In the genomic region with DNA sequence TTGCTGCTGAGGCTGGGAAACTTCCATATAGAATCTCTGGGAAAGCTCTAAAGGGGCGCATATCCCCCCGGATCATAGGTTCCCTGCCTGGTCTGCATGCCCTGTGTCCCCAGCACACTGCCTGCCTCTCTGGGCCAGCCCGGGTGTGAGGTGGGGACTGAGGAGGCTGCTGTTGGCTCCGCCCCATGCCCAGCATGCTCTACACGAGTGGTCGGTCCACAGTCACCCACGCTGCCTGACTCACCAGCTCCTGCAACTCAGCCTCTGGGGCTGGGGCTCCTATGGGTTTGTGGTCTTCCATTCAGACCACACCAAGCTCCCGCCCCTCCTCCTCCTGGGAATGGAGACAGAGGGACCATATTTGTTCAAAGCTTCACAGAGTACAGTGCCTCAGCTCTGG, we compare ENCODE assay signal across 1 cellular context.
TF ChIP-seq lines count a peak whose summit lies in the region.

No MANE protein-coding gene starts in this region.

TF ChIP-seq in GM23338, 12 proteins besides CTCF, POLR2A, EP300 and RAD21 (continued from another document):
- TF ChIP-seq, protein P1, sequence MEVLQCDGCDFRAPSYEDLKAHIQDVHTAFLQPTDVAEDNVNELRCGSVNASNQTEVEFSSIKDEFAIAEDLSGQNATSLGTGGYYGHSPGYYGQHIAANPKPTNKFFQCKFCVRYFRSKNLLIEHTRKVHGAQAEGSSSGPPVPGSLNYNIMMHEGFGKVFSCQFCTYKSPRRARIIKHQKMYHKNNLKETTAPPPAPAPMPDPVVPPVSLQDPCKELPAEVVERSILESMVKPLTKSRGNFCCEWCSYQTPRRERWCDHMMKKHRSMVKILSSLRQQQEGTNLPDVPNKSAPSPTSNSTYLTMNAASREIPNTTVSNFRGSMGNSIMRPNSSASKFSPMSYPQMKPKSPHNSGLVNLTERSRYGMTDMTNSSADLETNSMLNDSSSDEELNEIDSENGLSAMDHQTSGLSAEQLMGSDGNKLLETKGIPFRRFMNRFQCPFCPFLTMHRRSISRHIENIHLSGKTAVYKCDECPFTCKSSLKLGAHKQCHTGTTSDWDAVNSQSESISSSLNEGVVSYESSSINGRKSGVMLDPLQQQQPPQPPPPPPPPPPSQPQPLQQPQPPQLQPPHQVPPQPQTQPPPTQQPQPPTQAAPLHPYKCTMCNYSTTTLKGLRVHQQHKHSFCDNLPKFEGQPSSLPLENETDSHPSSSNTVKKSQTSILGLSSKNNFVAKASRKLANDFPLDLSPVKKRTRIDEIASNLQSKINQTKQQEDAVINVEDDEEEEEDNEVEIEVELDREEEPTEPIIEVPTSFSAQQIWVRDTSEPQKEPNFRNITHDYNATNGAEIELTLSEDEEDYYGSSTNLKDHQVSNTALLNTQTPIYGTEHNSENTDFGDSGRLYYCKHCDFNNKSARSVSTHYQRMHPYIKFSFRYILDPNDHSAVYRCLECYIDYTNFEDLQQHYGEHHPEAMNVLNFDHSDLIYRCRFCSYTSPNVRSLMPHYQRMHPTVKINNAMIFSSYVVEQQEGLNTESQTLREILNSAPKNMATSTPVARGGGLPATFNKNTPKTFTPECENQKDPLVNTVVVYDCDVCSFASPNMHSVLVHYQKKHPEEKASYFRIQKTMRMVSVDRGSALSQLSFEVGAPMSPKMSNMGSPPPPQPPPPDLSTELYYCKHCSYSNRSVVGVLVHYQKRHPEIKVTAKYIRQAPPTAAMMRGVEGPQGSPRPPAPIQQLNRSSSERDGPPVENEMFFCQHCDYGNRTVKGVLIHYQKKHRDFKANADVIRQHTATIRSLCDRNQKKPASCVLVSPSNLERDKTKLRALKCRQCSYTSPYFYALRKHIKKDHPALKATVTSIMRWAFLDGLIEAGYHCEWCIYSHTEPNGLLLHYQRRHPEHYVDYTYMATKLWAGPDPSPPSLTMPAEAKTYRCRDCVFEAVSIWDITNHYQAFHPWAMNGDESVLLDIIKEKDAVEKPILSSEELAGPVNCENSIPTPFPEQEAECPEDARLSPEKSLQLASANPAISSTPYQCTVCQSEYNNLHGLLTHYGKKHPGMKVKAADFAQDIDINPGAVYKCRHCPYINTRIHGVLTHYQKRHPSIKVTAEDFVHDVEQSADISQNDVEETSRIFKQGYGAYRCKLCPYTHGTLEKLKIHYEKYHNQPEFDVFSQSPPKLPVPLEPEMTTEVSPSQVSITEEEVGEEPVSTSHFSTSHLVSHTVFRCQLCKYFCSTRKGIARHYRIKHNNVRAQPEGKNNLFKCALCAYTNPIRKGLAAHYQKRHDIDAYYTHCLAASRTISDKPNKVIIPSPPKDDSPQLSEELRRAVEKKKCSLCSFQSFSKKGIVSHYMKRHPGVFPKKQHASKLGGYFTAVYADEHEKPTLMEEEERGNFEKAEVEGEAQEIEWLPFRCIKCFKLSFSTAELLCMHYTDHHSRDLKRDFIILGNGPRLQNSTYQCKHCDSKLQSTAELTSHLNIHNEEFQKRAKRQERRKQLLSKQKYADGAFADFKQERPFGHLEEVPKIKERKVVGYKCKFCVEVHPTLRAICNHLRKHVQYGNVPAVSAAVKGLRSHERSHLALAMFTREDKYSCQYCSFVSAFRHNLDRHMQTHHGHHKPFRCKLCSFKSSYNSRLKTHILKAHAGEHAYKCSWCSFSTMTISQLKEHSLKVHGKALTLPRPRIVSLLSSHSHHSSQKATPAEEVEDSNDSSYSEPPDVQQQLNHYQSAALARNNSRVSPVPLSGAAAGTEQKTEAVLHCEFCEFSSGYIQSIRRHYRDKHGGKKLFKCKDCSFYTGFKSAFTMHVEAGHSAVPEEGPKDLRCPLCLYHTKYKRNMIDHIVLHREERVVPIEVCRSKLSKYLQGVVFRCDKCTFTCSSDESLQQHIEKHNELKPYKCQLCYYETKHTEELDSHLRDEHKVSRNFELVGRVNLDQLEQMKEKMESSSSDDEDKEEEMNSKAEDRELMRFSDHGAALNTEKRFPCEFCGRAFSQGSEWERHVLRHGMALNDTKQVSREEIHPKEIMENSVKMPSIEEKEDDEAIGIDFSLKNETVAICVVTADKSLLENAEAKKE (CRISPR knock-in tag; IDR thresholded peaks at IDR 0.05), result no peak
- TF ChIP-seq ZNF331 (CRISPR knock-in tag; IDR thresholded peaks at IDR 0.05; ENCODE audit: low read depth), result no peak
- no peak for TF ChIP-seq CREB1 (CRISPR knock-in tag; IDR thresholded peaks at IDR 0.05; ENCODE audit: low read depth)
- no peak for TF ChIP-seq POLR2AphosphoS5 (IDR thresholded peaks at IDR 0.05; ENCODE audit: low read depth)
